In genomic region chr22:24494182-24494534, GRCh38 we compare ENCODE assay signal across 17 cellular contexts. TPM values are rescaled to one million over a fixed set of nuclear protein-coding genes. Genes with fewer than 3 reads are reported as not detected.
DNase-seq lines count a peak whose midpoint lies in the region; ATAC-seq, FAIRE-seq and TF ChIP-seq lines count a peak whose summit lies in the region.
"Had no signal": no experiment of that assay in that cellular context is flagged by ENCODE, and none has a peak within 500 bp of the region (broad histone marks: within the 10 kb centered on the region; RNA-seq: fewer than 3 reads in every experiment).

No MANE protein-coding gene starts in this region.

- H3K27ac ChIP-seq in astrocyte (ENCODE audit: low read depth, low read length), result no peak overlapping the region
- H3K27ac ChIP-seq in right cardiac atrium (ENCODE audit: low read length), result no peak overlapping the region
- H3K27ac ChIP-seq in upper lobe of left lung, result no peak overlapping the region

- H3K9me3 ChIP-seq in astrocyte (ENCODE audit: insufficient read depth, low read depth, low read length) (no peaks in the 10 kb centered on the region), right cardiac atrium (ENCODE audit: control insufficient read depth, low read length) (no peaks in the 10 kb centered on the region), upper lobe of left lung (no peaks in the 10 kb centered on the region)

- TF ChIP-seq CTCF in astrocyte (IDR thresholded peaks at IDR 0.05; ENCODE audit: insufficient read depth, low read depth, low read length) (no peak), nephron (IDR thresholded peaks at IDR 0.05; ENCODE audit: unreplicated experiment in 3 of 3) (no peak), upper lobe of left lung (IDR thresholded peaks at IDR 0.05) (no peak)

- peak; percentile 14 to 32 for ATAC-seq in right cardiac atrium
- ATAC-seq in upper lobe of left lung (ENCODE audit: low FRiP score in 2 of 2), result no peak
- ATAC-seq: natural killer cell treated with Interleukin-12 subunit alpha and Interleukin-12 subunit beta and Interleukin-15 and Interleukin-18, amount 100 ng/mL, for 72 hours had no signal

- DNase-seq in astrocyte (ENCODE audit: low read depth) (no peak), right cardiac atrium (no peak), upper lobe of left lung (no peak), NCI-H524 (lab: John Stamatoyannopoulos, UW) (no peak), UCSD-AML1 (lab: John Stamatoyannopoulos, UW; ENCODE audit: unreplicated experiment) (no peak)
- DNase-seq in activated T-cell treated with anti-CD3 and anti-CD28 coated beads, Interleukin-2, amount 50 U/mL, for 24 hours, result no peak
- DNase-seq: DND-41, left colon, NCI-H1930, NCI-H748 treated with DMSO at 0.1 percent for 48 hours had no signal

- no peak overlapping the region for H3K27ac Mint-ChIP-seq in astrocyte (ENCODE audit: unreplicated experiment)
- no peak overlapping the region for H3K27ac Mint-ChIP-seq in nephron
- H3K27ac Mint-ChIP-seq in activated T-cell treated with anti-CD3 and anti-CD28 coated beads, Interleukin-2, amount 50 U/mL, for 24 hours, result no peak overlapping the region
- H3K27ac Mint-ChIP-seq: activated naive CD4-positive, alpha-beta T cell treated with anti-CD3 and anti-CD28 coated beads, Interleukin-2, amount 50 U/mL, for 24 hours; CD14-positive monocyte; natural killer cell treated with Interleukin-12 subunit alpha and Interleukin-12 subunit beta and Interleukin-15 and Interleukin-18, amount 100 ng/mL, for 72 hours had no signal

- H3K4me3 Mint-ChIP-seq in astrocyte (ENCODE audit: unreplicated experiment), result no peak overlapping the region
- peak overlapping the region in 2 of 3 experiments; percentile 31 to 38 for H3K4me3 Mint-ChIP-seq in nephron
- no peak overlapping the region for H3K4me3 Mint-ChIP-seq in activated T-cell treated with anti-CD3 and anti-CD28 coated beads, Interleukin-2, amount 50 U/mL, for 24 hours
- H3K4me3 Mint-ChIP-seq: activated naive CD4-positive, alpha-beta T cell treated with anti-CD3 and anti-CD28 coated beads, Interleukin-2, amount 50 U/mL, for 24 hours; natural killer cell treated with Interleukin-12 subunit alpha and Interleukin-12 subunit beta and Interleukin-15 and Interleukin-18, amount 100 ng/mL, for 72 hours had no signal

- H3K9ac ChIP-seq in astrocyte (ENCODE audit: low read length), result no peak overlapping the region

- H3K27me3 Mint-ChIP-seq in astrocyte (ENCODE audit: low read depth, unreplicated experiment) (peaks cover 58% of the 10 kb centered on the region), nephron (ENCODE audit: low read depth) (peaks cover 67% of the 10 kb centered on the region)
- peaks cover 30% of the 10 kb centered on the region for H3K27me3 Mint-ChIP-seq in activated T-cell treated with anti-CD3 and anti-CD28 coated beads, Interleukin-2, amount 50 U/mL, for 24 hours

- H3K9me3 Mint-ChIP-seq in astrocyte (ENCODE audit: unreplicated experiment), result peaks cover 3% of the 10 kb centered on the region
- no peaks in the 10 kb centered on the region for H3K9me3 Mint-ChIP-seq in nephron
- no peaks in the 10 kb centered on the region for H3K9me3 Mint-ChIP-seq in activated T-cell treated with anti-CD3 and anti-CD28 coated beads, Interleukin-2, amount 50 U/mL, for 24 hours
- H3K9me3 Mint-ChIP-seq: activated naive CD4-positive, alpha-beta T cell treated with anti-CD3 and anti-CD28 coated beads, Interleukin-2, amount 50 U/mL, for 24 hours; natural killer cell treated with Interleukin-12 subunit alpha and Interleukin-12 subunit beta and Interleukin-15 and Interleukin-18, amount 100 ng/mL, for 72 hours had no signal

- no peak for TF ChIP-seq EP300 in upper lobe of left lung (IDR thresholded peaks at IDR 0.05)

- H3K4me1 ChIP-seq in astrocyte (ENCODE audit: insufficient read depth, low read length) (peaks cover 9% of the 10 kb centered on the region), right cardiac atrium (ENCODE audit: control insufficient read depth, insufficient read depth, low read length) (no peaks in the 10 kb centered on the region), upper lobe of left lung (peaks cover 7 to 10% (median 9%) of the 10 kb centered on the region in 4 donors)

- H3K36me3 Mint-ChIP-seq in astrocyte (ENCODE audit: low read depth, unreplicated experiment) (peaks cover 2% of the 10 kb centered on the region), nephron (ENCODE audit: low read depth) (no peaks in the 10 kb centered on the region)
- no peaks in the 10 kb centered on the region for H3K36me3 Mint-ChIP-seq in activated T-cell treated with anti-CD3 and anti-CD28 coated beads, Interleukin-2, amount 50 U/mL, for 24 hours (ENCODE audit: low read depth)
- H3K36me3 Mint-ChIP-seq: activated naive CD4-positive, alpha-beta T cell treated with anti-CD3 and anti-CD28 coated beads, Interleukin-2, amount 50 U/mL, for 24 hours; natural killer cell treated with Interleukin-12 subunit alpha and Interleukin-12 subunit beta and Interleukin-15 and Interleukin-18, amount 100 ng/mL, for 72 hours had no signal

- H3K4me1 Mint-ChIP-seq in astrocyte (ENCODE audit: low read depth, unreplicated experiment) (peaks cover 3% of the 10 kb centered on the region), nephron (peaks cover 17% of the 10 kb centered on the region)
- peaks cover 12% of the 10 kb centered on the region for H3K4me1 Mint-ChIP-seq in activated T-cell treated with anti-CD3 and anti-CD28 coated beads, Interleukin-2, amount 50 U/mL, for 24 hours (ENCODE audit: low read depth)

- no peak for FAIRE-seq in astrocyte (lab: Jason Lieb, UNC)
- FAIRE-seq: bronchial epithelial cell, endometrium had no signal

- TF ChIP-seq POLR2A in upper lobe of left lung (IDR thresholded peaks at IDR 0.05), result no peak

- peak overlapping the region; percentile 77 for H3K4me2 ChIP-seq in astrocyte (ENCODE audit: low read length)

- peak overlapping the region; percentile 37 for H3K4me3 ChIP-seq in astrocyte (ENCODE audit: insufficient read depth, low read depth, low read length)
- peak overlapping the region; percentile 6 for H3K4me3 ChIP-seq in right cardiac atrium (ENCODE audit: low read length)
- H3K4me3 ChIP-seq in upper lobe of left lung, result peak overlapping the region in 3 of 4 donors; percentile 12 to 39 (median 29)

- H4K20me1 ChIP-seq in astrocyte (ENCODE audit: insufficient read depth, low read length), result no peaks in the 10 kb centered on the region

- H3K27me3 ChIP-seq in astrocyte (ENCODE audit: insufficient read depth, low read length) (peaks cover 22% of the 10 kb centered on the region), right cardiac atrium (ENCODE audit: control insufficient read depth, insufficient read depth) (no peaks in the 10 kb centered on the region), upper lobe of left lung (peaks cover 0 to 6% (median 0%) of the 10 kb centered on the region in 4 donors)

- intact Hi-C loops in right cardiac atrium (cut with DNase I), result no loop called here

- peak overlapping the region; percentile 69 for H2AFZ ChIP-seq in astrocyte (ENCODE audit: low read depth, low read length)

- H3K79me2 ChIP-seq in astrocyte (ENCODE audit: insufficient read depth, low read length), result no peaks in the 10 kb centered on the region

- H3K36me3 ChIP-seq in astrocyte (ENCODE audit: insufficient read depth, low read length) (no peaks in the 10 kb centered on the region), upper lobe of left lung (no peaks in the 10 kb centered on the region)

- WGBS in right cardiac atrium, result 52% methylated on average over 21 of the region's 21 CpGs
- 64 to 75% methylated on average over 20 to 21 of the region's 21 CpGs for WGBS in upper lobe of left lung, 2 donors

RNA-seq across cellular contexts. Expression of gene UPB1, which starts 1.0 kb away (rescaled TPM):
- 0.30 TPM in 1 of 2 replicates, not detected in the other for total RNA-seq in astrocyte
- total RNA-seq in right cardiac atrium, result 1 to 10 TPM; 1.8 to 6.6 (median 2.9) TPM
- polyA plus RNA-seq in right cardiac atrium, result 2.7 TPM
- 1 to 10 TPM in 5 of 6 donors, under 1 TPM in 1; 0.91 to 9.4 (median 1.4) TPM for total RNA-seq in upper lobe of left lung
- total RNA-seq: bronchial epithelial cell, LHCN-M2 had no signal

Comparison
In these comparisons a context has a peak if more than half of its experiments do, and no peak if none do; other contexts are left out.
1. H3K4me3 Mint-ChIP-seq: peak in nephron (2 of 3); none in astrocyte (single experiment) and activated T-cell treated with anti-CD3 and anti-CD28 coated beads, Interleukin-2, amount 50 U/mL, for 24 hours (single experiment).
2. ATAC-seq: peak in right cardiac atrium (2 of 2); none in upper lobe of left lung (0 of 2).
3. Peak in every context shown above with its lines, with median percentiles within 50 percentile points of each other: H3K4me3 ChIP-seq.